Comparison of ENCODE assay signal across 24 cellular contexts in the genomic region with DNA sequence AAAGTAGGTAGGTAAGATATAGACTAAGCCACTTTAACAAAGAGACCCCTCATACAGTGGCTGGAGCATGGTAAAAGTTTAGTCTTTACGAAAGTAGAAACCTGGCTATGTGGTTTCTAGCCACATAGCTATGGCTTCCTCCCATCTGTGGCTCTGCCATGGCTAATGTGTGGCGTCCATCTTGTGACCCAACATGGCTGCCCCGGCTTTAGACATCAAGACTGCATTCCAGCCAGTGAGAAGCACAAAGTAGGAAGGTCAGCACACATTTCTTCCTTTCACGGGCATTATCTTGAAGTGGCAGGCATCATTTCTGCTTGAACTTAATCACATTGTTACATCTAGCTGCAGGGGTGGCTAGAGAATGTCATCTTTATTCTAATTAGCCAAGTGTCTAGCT.
"Had no signal": no experiment of that assay in that cellular context is flagged by ENCODE, and none has a peak within 500 bp of the region (broad histone marks: within the 10 kb centered on the region; RNA-seq: fewer than 3 reads in every experiment).

No MANE protein-coding gene starts in this region.

- H3K4me3 Mint-ChIP-seq: naive thymus-derived CD8-positive, alpha-beta T cell; nephron; neural crest cell; stimulated activated naive B cell treated with anti-CD40 and anti-IgM and Interleukin-4, amounts not matched to agents 10 μg/mL and 1 μg/mL and 100 μg/mL, for 72 hours had no signal

- ATAC-seq: naive thymus-derived CD8-positive, alpha-beta T cell; right cardiac atrium; sciatic nerve; stimulated activated naive B cell treated with anti-CD40 and anti-IgM and Interleukin-4, amounts not matched to agents 10 μg/mL and 1 μg/mL and 100 μg/mL, for 72 hours; stimulated activated naive CD8-positive, alpha-beta T cell treated with anti-CD3 and anti-CD28 coated beads, Interleukin-15, Interleukin-2, amounts not matched to agents 100 U/mL and 50 U/mL, for 24 hours had no signal

- H3K36me3 Mint-ChIP-seq: naive thymus-derived CD8-positive, alpha-beta T cell; stimulated activated naive B cell treated with anti-CD40 and anti-IgM and Interleukin-4, amounts not matched to agents 10 μg/mL and 1 μg/mL and 100 μg/mL, for 72 hours had no signal

- H3K9me3 ChIP-seq: left ventricle myocardium inferior, ovary, stomach, testis, thyroid gland, transverse colon, upper lobe of left lung, vagina had no signal

- H3K27me3 Mint-ChIP-seq: progenitor cell of endocrine pancreas; stimulated activated naive B cell treated with anti-CD40 and anti-IgM and Interleukin-4, amounts not matched to agents 10 μg/mL and 1 μg/mL and 100 μg/mL, for 72 hours had no signal

- H3K27ac ChIP-seq: left ventricle myocardium inferior, ovary, skin epidermis, stomach, testis, thyroid gland, transverse colon, upper lobe of left lung, vagina had no signal

- H3K4me1 ChIP-seq: left ventricle myocardium inferior, stomach, testis, thyroid gland, transverse colon, upper lobe of left lung had no signal

- H3K27ac Mint-ChIP-seq: naive thymus-derived CD8-positive, alpha-beta T cell; nephron; progenitor cell of endocrine pancreas; stimulated activated naive B cell treated with anti-CD40 and anti-IgM and Interleukin-4, amounts not matched to agents 10 μg/mL and 1 μg/mL and 100 μg/mL, for 72 hours had no signal

- DNase-seq: islet precursor cell; left ventricle myocardium inferior; naive thymus-derived CD8-positive, alpha-beta T cell; ovary; retina; right cardiac atrium; stimulated activated CD4-positive, alpha-beta T cell treated with anti-CD3 and anti-CD28 coated beads, Interleukin-12 subunit alpha, Interleukin-12 subunit beta, amount 100 ng/mL, for 4 hours; stimulated activated CD4-positive, alpha-beta T cell treated with anti-CD3 and anti-CD28 coated beads, Interleukin-15, amount 100 ng/mL, for 24 hours; stimulated activated CD4-positive, alpha-beta T cell treated with anti-CD3 and anti-CD28 coated beads, Interleukin-2, amount 100 ng/mL, for 24 hours; stimulated activated CD4-positive, alpha-beta T cell treated with anti-CD3 and anti-CD28 coated beads, Interleukin-4, amount 100 ng/mL, for 1 hour; stimulated activated naive B cell treated with anti-CD40 and anti-IgM and Interleukin-4, amounts not matched to agents 10 μg/mL and 1 μg/mL and 100 μg/mL, for 72 hours; stimulated activated naive CD8-positive, alpha-beta T cell treated with anti-CD3 and anti-CD28 coated beads, Interleukin-15, Interleukin-2, amounts not matched to agents 100 U/mL and 50 U/mL, for 24 hours; stomach; testis; thyroid gland; transverse colon; upper lobe of left lung had no signal

- H3K36me3 ChIP-seq: left ventricle myocardium inferior, ovary, stomach, thyroid gland, transverse colon, upper lobe of left lung, vagina had no signal

- H3K27me3 ChIP-seq: ovary, testis, thyroid gland, transverse colon, upper lobe of left lung, vagina had no signal

- H3K4me3 ChIP-seq: left ventricle myocardium inferior, lung, ovary, skin epidermis, stomach, testis, thyroid gland, transverse colon, upper lobe of left lung, vagina had no signal

- H3K4me1 Mint-ChIP-seq: naive thymus-derived CD8-positive, alpha-beta T cell; nephron; neural crest cell; stimulated activated naive B cell treated with anti-CD40 and anti-IgM and Interleukin-4, amounts not matched to agents 10 μg/mL and 1 μg/mL and 100 μg/mL, for 72 hours had no signal
